ENCODE assay signal across 2 cellular contexts in the genomic region with DNA sequence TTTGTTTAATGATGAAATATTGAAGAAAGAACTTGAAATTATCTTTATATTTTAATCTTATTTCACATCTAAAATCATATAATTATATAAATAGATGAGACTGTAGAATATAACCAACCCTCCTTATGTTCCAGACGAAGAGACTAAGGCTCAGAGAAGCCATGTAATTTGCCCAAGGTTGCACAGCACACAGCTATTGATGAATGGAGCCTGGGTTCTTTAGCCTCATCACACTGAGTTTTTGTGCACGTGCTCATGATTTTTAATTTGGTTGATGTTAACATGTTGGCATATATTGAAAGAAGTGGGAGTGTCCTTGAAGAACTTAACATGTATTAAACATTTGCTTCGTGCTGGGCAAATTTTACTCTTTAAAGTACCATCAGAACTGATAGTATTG.
TF ChIP-seq lines count a peak whose summit lies in the region.

No MANE protein-coding gene starts in this region.

TF ChIP-seq in HepG2, 621 proteins besides CTCF, POLR2A, EP300 and RAD21:
- no peak for TF ChIP-seq ZNF282 (IDR thresholded peaks at IDR 0.05; ENCODE audit: partially characterized antibody)
- peak; percentile 99 for TF ChIP-seq RBM22 (optimal IDR thresholded peaks at IDR 0.05; ENCODE audit: low read length)
- TF ChIP-seq JARID2 (CRISPR knock-in tag; IDR thresholded peaks at IDR 0.05; ENCODE audit: insufficient replicate concordance), result no peak
- TF ChIP-seq, protein P1, sequence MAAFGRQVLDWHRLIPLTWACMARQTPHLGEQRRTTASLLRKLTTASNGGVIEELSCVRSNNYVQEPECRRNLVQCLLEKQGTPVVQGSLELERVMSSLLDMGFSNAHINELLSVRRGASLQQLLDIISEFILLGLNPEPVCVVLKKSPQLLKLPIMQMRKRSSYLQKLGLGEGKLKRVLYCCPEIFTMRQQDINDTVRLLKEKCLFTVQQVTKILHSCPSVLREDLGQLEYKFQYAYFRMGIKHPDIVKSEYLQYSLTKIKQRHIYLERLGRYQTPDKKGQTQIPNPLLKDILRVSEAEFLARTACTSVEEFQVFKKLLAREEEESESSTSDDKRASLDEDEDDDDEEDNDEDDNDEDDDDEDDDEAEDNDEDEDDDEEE (CRISPR knock-in tag; IDR thresholded peaks at IDR 0.05), result no peak
- TF ChIP-seq ARID2 (CRISPR knock-in tag; IDR thresholded peaks at IDR 0.05; ENCODE audit: borderline replicate concordance), result no peak
- TF ChIP-seq, protein P2, sequence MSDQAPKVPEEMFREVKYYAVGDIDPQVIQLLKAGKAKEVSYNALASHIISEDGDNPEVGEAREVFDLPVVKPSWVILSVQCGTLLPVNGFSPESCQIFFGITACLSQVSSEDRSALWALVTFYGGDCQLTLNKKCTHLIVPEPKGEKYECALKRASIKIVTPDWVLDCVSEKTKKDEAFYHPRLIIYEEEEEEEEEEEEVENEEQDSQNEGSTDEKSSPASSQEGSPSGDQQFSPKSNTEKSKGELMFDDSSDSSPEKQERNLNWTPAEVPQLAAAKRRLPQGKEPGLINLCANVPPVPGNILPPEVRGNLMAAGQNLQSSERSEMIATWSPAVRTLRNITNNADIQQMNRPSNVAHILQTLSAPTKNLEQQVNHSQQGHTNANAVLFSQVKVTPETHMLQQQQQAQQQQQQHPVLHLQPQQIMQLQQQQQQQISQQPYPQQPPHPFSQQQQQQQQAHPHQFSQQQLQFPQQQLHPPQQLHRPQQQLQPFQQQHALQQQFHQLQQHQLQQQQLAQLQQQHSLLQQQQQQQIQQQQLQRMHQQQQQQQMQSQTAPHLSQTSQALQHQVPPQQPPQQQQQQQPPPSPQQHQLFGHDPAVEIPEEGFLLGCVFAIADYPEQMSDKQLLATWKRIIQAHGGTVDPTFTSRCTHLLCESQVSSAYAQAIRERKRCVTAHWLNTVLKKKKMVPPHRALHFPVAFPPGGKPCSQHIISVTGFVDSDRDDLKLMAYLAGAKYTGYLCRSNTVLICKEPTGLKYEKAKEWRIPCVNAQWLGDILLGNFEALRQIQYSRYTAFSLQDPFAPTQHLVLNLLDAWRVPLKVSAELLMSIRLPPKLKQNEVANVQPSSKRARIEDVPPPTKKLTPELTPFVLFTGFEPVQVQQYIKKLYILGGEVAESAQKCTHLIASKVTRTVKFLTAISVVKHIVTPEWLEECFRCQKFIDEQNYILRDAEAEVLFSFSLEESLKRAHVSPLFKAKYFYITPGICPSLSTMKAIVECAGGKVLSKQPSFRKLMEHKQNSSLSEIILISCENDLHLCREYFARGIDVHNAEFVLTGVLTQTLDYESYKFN (CRISPR knock-in tag; conservative IDR thresholded peaks at IDR 0.05), result no peak
- TF ChIP-seq ZNF121 (CRISPR knock-in tag; IDR thresholded peaks at IDR 0.05), result no peak
- no peak for TF ChIP-seq ZNF678 (CRISPR knock-in tag; IDR thresholded peaks at IDR 0.05)
- TF ChIP-seq, protein P3, sequence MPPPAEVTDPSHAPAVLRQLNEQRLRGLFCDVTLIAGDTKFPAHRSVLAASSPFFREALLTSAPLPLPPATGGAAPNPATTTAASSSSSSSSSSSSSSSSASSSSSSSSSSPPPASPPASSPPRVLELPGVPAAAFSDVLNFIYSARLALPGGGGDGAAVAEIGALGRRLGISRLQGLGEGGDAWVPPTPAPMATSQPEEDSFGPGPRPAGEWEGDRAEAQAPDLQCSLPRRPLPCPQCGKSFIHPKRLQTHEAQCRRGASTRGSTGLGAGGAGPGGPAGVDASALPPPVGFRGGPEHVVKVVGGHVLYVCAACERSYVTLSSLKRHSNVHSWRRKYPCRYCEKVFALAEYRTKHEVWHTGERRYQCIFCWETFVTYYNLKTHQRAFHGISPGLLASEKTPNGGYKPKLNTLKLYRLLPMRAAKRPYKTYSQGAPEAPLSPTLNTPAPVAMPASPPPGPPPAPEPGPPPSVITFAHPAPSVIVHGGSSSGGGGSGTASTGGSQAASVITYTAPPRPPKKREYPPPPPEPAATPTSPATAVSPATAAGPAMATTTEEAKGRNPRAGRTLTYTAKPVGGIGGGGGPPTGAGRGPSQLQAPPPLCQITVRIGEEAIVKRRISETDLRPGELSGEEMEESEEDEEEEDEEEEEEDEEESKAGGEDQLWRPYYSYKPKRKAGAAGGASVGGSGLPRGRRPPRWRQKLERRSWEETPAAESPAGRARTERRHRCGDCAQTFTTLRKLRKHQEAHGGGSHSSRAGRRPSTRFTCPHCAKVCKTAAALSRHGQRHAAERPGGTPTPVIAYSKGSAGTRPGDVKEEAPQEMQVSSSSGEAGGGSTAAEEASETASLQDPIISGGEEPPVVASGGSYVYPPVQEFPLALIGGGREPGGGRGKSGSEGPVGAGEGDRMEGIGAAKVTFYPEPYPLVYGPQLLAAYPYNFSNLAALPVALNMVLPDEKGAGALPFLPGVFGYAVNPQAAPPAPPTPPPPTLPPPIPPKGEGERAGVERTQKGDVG (CRISPR knock-in tag; IDR thresholded peaks at IDR 0.05; ENCODE audit: borderline replicate concordance), result no peak
- 0 out of 2 replicates have a peak, but pooled peaks have one; percentile 12 for TF ChIP-seq KDM1A (CRISPR knock-in tag; IDR thresholded peaks at IDR 0.05)
- peak; percentile 42; the same call in 1 of the 2 replicates for TF ChIP-seq ZNF768 (CRISPR knock-in tag; IDR thresholded peaks at IDR 0.05)
- 0 out of 2 replicates have a peak, but pooled peaks have one; percentile 51 for TF ChIP-seq POLR2AphosphoS2 (IDR thresholded peaks at IDR 0.05; ENCODE audit: low read depth, low read length)
- no peak for TF ChIP-seq IRX3 (CRISPR knock-in tag; IDR thresholded peaks at IDR 0.05; ENCODE audit: borderline replicate concordance, low read depth)
TF ChIP-seq in HepG2: peak in this region for 4.

TF ChIP-seq in IMR-90, 13 proteins besides CTCF, POLR2A, EP300 and RAD21:
- TF ChIP-seq, protein P4, sequence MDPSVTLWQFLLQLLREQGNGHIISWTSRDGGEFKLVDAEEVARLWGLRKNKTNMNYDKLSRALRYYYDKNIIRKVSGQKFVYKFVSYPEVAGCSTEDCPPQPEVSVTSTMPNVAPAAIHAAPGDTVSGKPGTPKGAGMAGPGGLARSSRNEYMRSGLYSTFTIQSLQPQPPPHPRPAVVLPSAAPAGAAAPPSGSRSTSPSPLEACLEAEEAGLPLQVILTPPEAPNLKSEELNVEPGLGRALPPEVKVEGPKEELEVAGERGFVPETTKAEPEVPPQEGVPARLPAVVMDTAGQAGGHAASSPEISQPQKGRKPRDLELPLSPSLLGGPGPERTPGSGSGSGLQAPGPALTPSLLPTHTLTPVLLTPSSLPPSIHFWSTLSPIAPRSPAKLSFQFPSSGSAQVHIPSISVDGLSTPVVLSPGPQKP (IDR thresholded peaks at IDR 0.05; ENCODE audit: borderline replicate concordance, low read depth, low read length), result no peak
- TF ChIP-seq FOS (IDR thresholded peaks at IDR 0.05; ENCODE audit: low read depth, low read length) (no peak), RFX5 (IDR thresholded peaks at IDR 0.05; ENCODE audit: low read depth, low read length) (no peak), MAZ (IDR thresholded peaks at IDR 0.05; ENCODE audit: borderline replicate concordance, low read depth, low read length) (no peak), MAFK (IDR thresholded peaks at IDR 0.05; ENCODE audit: low read depth, low read length) (no peak), SMC3 (IDR thresholded peaks at IDR 0.05; ENCODE audit: low read depth, low read length) (no peak), NFE2L2 (IDR thresholded peaks at IDR 0.05; ENCODE audit: low read depth, low read length) (no peak), CHD1 (IDR thresholded peaks at IDR 0.05; ENCODE audit: low read depth, low read length) (no peak)
- TF ChIP-seq, protein P5, sequence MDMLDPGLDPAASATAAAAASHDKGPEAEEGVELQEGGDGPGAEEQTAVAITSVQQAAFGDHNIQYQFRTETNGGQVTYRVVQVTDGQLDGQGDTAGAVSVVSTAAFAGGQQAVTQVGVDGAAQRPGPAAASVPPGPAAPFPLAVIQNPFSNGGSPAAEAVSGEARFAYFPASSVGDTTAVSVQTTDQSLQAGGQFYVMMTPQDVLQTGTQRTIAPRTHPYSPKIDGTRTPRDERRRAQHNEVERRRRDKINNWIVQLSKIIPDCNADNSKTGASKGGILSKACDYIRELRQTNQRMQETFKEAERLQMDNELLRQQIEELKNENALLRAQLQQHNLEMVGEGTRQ (IDR thresholded peaks at IDR 0.05; ENCODE audit: low read depth, low read length), result no peak
